Comparison of ENCODE assay signal across 1 cellular context in genomic region chr2:236976271-236977120, GRCh38.
A peak's percentile ranks its signal among the peaks of the same experiment; 100 is the strongest.
TF ChIP-seq lines count a peak whose summit lies in the region.

No MANE protein-coding gene starts in this region.

TF ChIP-seq in HepG2, 621 proteins besides CTCF, POLR2A, EP300 and RAD21 (continued from another document):
- TF ChIP-seq SNAPC4 (CRISPR knock-in tag; IDR thresholded peaks at IDR 0.05) = no peak
- 0 out of 2 replicates have a peak, but pooled peaks have one; percentile 10 for TF ChIP-seq ZMYM4 (CRISPR knock-in tag; IDR thresholded peaks at IDR 0.05)
- no peak for TF ChIP-seq ZNF407 (CRISPR knock-in tag; IDR thresholded peaks at IDR 0.05; ENCODE audit: not compliant biosample characterization)
- 0 out of 2 replicates have a peak, but pooled peaks have one; percentile 24 for TF ChIP-seq ZNF501 (CRISPR knock-in tag; IDR thresholded peaks at IDR 0.05)
- TF ChIP-seq NONO (IDR thresholded peaks at IDR 0.05) = no peak
- TF ChIP-seq NONO (CRISPR knock-in tag; conservative IDR thresholded peaks at IDR 0.05) = 0 out of 2 replicates have a peak, but pooled peaks have one; percentile 22
- TF ChIP-seq SETDB1 (CRISPR knock-in tag; IDR thresholded peaks at IDR 0.05; ENCODE audit: borderline replicate concordance) = peak; percentile 51; the same call in 1 of the 2 replicates
- TF ChIP-seq ZMAT3 (CRISPR knock-in tag; conservative IDR thresholded peaks at IDR 0.05) = peak; percentile 58; the same call in 1 of the 2 replicates
- 0 out of 2 replicates have a peak, but pooled peaks have one; percentile 23 for TF ChIP-seq AHDC1 (CRISPR knock-in tag; IDR thresholded peaks at IDR 0.05; ENCODE audit: borderline replicate concordance)
- peak; percentile 39; the same call in 1 of the 2 replicates for TF ChIP-seq ZNF292 (CRISPR knock-in tag; IDR thresholded peaks at IDR 0.05; ENCODE audit: borderline replicate concordance, low read depth)
- TF ChIP-seq ZMYM3 (CRISPR knock-in tag; IDR thresholded peaks at IDR 0.05) = 0 out of 2 replicates have a peak, but pooled peaks have one; percentile 18
